13 cellular contexts compared by ENCODE assay signal in the genomic region with DNA sequence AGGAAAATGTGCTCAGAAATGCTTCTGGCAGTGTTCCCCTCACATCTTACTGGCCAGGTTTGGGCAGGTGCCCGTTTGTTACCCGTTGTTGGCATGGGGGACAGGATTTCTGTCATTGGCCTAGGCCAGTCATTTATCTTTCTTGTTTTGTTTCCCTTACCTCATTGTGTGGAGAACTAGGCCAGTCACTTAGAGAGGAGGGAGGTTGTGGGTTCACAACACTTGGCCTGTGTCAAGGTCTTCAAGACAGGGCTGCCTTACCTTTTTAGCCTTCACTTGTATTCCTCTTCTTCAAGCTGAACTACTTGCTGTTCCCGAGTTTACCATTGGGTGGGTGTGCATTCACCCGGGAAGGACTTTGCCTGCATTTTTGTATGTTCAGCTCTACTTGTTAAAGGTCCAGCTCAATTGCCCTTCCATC. TPM values are rescaled to one million over a fixed set of nuclear protein-coding genes. Genes with fewer than 3 reads are reported as not detected.
DNase-seq lines count a peak whose midpoint lies in the region; ATAC-seq and TF ChIP-seq lines count a peak whose summit lies in the region.
"Had no signal": no experiment of that assay in that cellular context is flagged by ENCODE, and none has a peak within 500 bp of the region (broad histone marks: within the 10 kb centered on the region; RNA-seq: fewer than 3 reads in every experiment).

No MANE protein-coding gene starts in this region.

- H3K9me3 ChIP-seq in cardiac muscle cell (ENCODE audit: low read depth) (no peaks in the 10 kb centered on the region), right lobe of liver (no peaks in the 10 kb centered on the region)

- H3K27me3 ChIP-seq in cardiac muscle cell = no peaks in the 10 kb centered on the region
- no peaks in the 10 kb centered on the region for H3K27me3 ChIP-seq in right lobe of liver

- peak; percentile 30 for TF ChIP-seq CTCF in cardiac muscle cell (IDR thresholded peaks at IDR 0.05; ENCODE audit: low read depth, low read length)
- TF ChIP-seq CTCF in choroid plexus epithelial cell (conservative IDR thresholded peaks at IDR 0.05; ENCODE audit: low read depth, low read length) = peak; percentile 54
- TF ChIP-seq CTCF in right lobe of liver (IDR thresholded peaks at IDR 0.05) = peak in 1 of 4 donors; percentile 11
- no peak for TF ChIP-seq CTCF in endothelial cell (IDR thresholded peaks at IDR 0.05; ENCODE audit: unreplicated experiment)

- H3K27ac ChIP-seq in cardiac muscle cell (no peak overlapping the region), right lobe of liver (no peak overlapping the region)
- H3K27ac ChIP-seq: parathyroid adenoma had no signal

- H3K36me3 ChIP-seq in cardiac muscle cell (no peaks in the 10 kb centered on the region), right lobe of liver (no peaks in the 10 kb centered on the region)

- intact Hi-C loops in left cardiac atrium (cut with DNase I) = no loop called here
- intact Hi-C loops in right lobe of liver (cut with DNase I) = no loop called here

- DNase-seq in cardiac muscle cell (ENCODE audit: low read depth in 1 of 2, low spot score in 1 of 2) = no peak
- no peak for DNase-seq in left cardiac atrium
- peak; percentile 60 for DNase-seq in choroid plexus epithelial cell (ENCODE audit: low read depth)
- DNase-seq in right lobe of liver = no peak
- no peak for DNase-seq in endothelial cell (ENCODE audit: low spot score)
- DNase-seq in NCI-H1105 treated with DMSO at 0.1 percent for 48 hours (lab: John Stamatoyannopoulos, UW) = no peak
- no peak for DNase-seq in LoVo (ENCODE audit: low spot score)
- DNase-seq in activated CD4-positive, CD25-positive, alpha-beta regulatory T cell (lab: John Stamatoyannopoulos, UW) = no peak
- DNase-seq: activated CD4-positive, alpha-beta T cell treated with anti-CD3 and anti-CD28 coated beads, Interleukin-2, amount 50 U/mL, for 1 hour; immature natural killer cell; NCI-H510A treated with DMSO at 0.1 percent for 48 hours had no signal

- no peak for TF ChIP-seq POLR2A in right lobe of liver (IDR thresholded peaks at IDR 0.05)

- H3K4me1 ChIP-seq in cardiac muscle cell (ENCODE audit: low read depth) = no peaks in the 10 kb centered on the region
- peaks cover 0 to 9% (median 0%) of the 10 kb centered on the region in 4 donors for H3K4me1 ChIP-seq in right lobe of liver

- no peaks in the 10 kb centered on the region for H3K9me3 Mint-ChIP-seq in endothelial cell (ENCODE audit: unreplicated experiment)
- H3K9me3 Mint-ChIP-seq: immature natural killer cell had no signal

- no peak for ATAC-seq in left cardiac atrium
- peak; percentile 24 to 79 (median 40) for ATAC-seq in right lobe of liver

- H3K4me3 ChIP-seq in cardiac muscle cell (no peak overlapping the region), choroid plexus epithelial cell (ENCODE audit: low read depth, low read length) (no peak overlapping the region), right lobe of liver (no peak overlapping the region)

- no peak overlapping the region for H3K4me3 Mint-ChIP-seq in endothelial cell (ENCODE audit: unreplicated experiment)
- H3K4me3 Mint-ChIP-seq: activated naive CD8-positive, alpha-beta T cell; immature natural killer cell had no signal

- 21% methylated on average over 3 of the region's 4 CpGs for WGBS in right lobe of liver (ENCODE audit: insufficient coverage, low coverage, low lambda C conversion rate, missing lambda C conversion rate)

- no peak overlapping the region for H3K27ac Mint-ChIP-seq in endothelial cell (ENCODE audit: unreplicated experiment)
- H3K27ac Mint-ChIP-seq: activated naive CD8-positive, alpha-beta T cell; immature natural killer cell had no signal

- no peaks in the 10 kb centered on the region for H3K27me3 Mint-ChIP-seq in endothelial cell (ENCODE audit: unreplicated experiment)
- H3K27me3 Mint-ChIP-seq: activated naive CD8-positive, alpha-beta T cell had no signal

- no peaks in the 10 kb centered on the region for H3K36me3 Mint-ChIP-seq in endothelial cell (ENCODE audit: low read depth, unreplicated experiment)
- H3K36me3 Mint-ChIP-seq: immature natural killer cell had no signal

- H3K4me1 Mint-ChIP-seq in endothelial cell (ENCODE audit: unreplicated experiment) = peaks cover 5% of the 10 kb centered on the region

RNA-seq across cellular contexts. Expression of gene SNX25, which starts 17.7 kb away (rescaled TPM):
- total RNA-seq in cardiac muscle cell (14.8 and 20.9 TPM in 2 replicates), left cardiac atrium (10 to 100 TPM; 15.4 to 16.6 TPM), right lobe of liver (10 to 100 TPM in 4 of 6 experiments, 1 to 10 TPM in 2; 8.0 to 13.0 (median 10.5) TPM), endothelial cell (ENCODE audit: unreplicated experiment) (19.3 TPM)
- 19.7 and 21.7 TPM in 2 replicates for polyA plus RNA-seq in cardiac muscle cell

RNA-seq across cellular contexts. Expression of gene CFAP97, which starts 23.3 kb away (rescaled TPM):
- 14.1 and 22.2 TPM in 2 replicates for total RNA-seq in cardiac muscle cell
- polyA plus RNA-seq in cardiac muscle cell = 23.9 and 34.8 TPM in 2 replicates
- total RNA-seq in left cardiac atrium = 10 to 100 TPM; 16.8 to 25.9 TPM
- 10 to 100 TPM; 11.7 to 25.6 (median 20.5) TPM for total RNA-seq in right lobe of liver
- total RNA-seq in endothelial cell (ENCODE audit: unreplicated experiment) = 18.2 TPM

Comparison
In these comparisons a context has a peak if more than half of its experiments do, and no peak if none do; other contexts are left out.
1. ATAC-seq: peak in right lobe of liver (4 of 4); none in left cardiac atrium (0 of 2).